In the genomic region with DNA sequence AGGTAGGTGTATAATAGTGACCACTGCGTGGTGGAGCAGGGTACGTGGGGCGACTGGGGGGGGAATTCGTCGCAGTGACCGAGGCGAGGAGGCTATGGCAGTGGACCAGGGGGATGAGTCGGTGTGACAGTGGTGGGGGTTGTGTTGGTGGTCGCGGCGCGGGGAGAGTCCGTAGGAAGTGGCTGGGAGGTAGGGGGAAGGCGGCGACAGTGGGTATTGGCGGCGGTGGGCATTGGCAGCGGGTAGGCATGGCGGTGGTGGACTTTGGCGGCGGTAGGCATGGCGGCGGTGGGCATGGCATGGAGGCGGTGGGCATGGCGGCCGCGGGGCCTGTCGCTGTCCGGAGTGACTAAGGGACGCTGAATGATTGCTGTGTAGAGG, we compare ENCODE assay signal across 8 cellular contexts. TPM values are rescaled to one million over a fixed set of nuclear protein-coding genes. Genes with fewer than 3 reads are reported as not detected.
DNase-seq lines count a peak whose midpoint lies in the region; ATAC-seq and TF ChIP-seq lines count a peak whose summit lies in the region.

No MANE protein-coding gene starts in this region.

- H3K36me3 Mint-ChIP-seq in GM23338 (ENCODE audit: low read depth) = peaks cover 71% of the 10 kb centered on the region
- peaks cover 19 to 25% (median 22%) of the 10 kb centered on the region in 3 donors for H3K36me3 Mint-ChIP-seq in naive thymus-derived CD8-positive, alpha-beta T cell

- H2AFZ ChIP-seq in GM23338 = no peak overlapping the region

- H4K20me1 ChIP-seq in GM23338 (replicated peaks; ENCODE audit: insufficient read depth) = peaks cover 16% of the 10 kb centered on the region

- H3K27ac Mint-ChIP-seq in GM23338 = peak overlapping the region; percentile 98
- peak overlapping the region; percentile 93 to 99 (median 97) for H3K27ac Mint-ChIP-seq in naive thymus-derived CD8-positive, alpha-beta T cell

- H3K4me3 Mint-ChIP-seq in GM23338 = peak overlapping the region; percentile 88
- H3K4me3 Mint-ChIP-seq in naive thymus-derived CD8-positive, alpha-beta T cell = peak overlapping the region; percentile 88 to 99 (median 94)

- H3K9me3 ChIP-seq in endocrine pancreas (ENCODE audit: control insufficient read depth, low read length) = no peaks in the 10 kb centered on the region

- peaks cover 86% of the 10 kb centered on the region for H3K79me2 ChIP-seq in GM23338 (replicated peaks; ENCODE audit: insufficient read depth)

- POLR2A ChIA-PET in naive thymus-derived CD8-positive, alpha-beta T cell (lab: Charles Lee) = interaction anchor here (1.0 to 2.0 kb wide), 8 partner anchors 10 to 485 kb away, joined by 3 to 10 read pairs (median 4); no protein-coding TSS in a partner anchor

- peaks cover 33% of the 10 kb centered on the region for H3K4me1 ChIP-seq in GM23338 (ENCODE audit: insufficient read depth)
- H3K4me1 ChIP-seq in endocrine pancreas (ENCODE audit: control insufficient read depth, insufficient read depth, low read length) = peaks cover under 1% of the 10 kb centered on the region

- H3K9ac ChIP-seq in endocrine pancreas (ENCODE audit: control insufficient read depth, insufficient read depth, low read length) = peak overlapping the region; percentile 82

- peaks cover 30% of the 10 kb centered on the region for H3K4me1 Mint-ChIP-seq in GM23338
- peaks cover 4 to 25% (median 19%) of the 10 kb centered on the region in 4 donors for H3K4me1 Mint-ChIP-seq in naive thymus-derived CD8-positive, alpha-beta T cell

- peak overlapping the region; percentile 86 for H3K4me2 ChIP-seq in GM23338

- no peaks in the 10 kb centered on the region for H3K9me2 ChIP-seq in GM23338 (ENCODE audit: insufficient read depth)

- peaks cover under 1% of the 10 kb centered on the region; the same call in 1 of the 2 replicates for H3F3A ChIP-seq in GM23338 (replicated peaks; ENCODE audit: low read depth)

- no peak for ATAC-seq in GM23338
- peak; percentile 10 to 15 for ATAC-seq in naive thymus-derived CD8-positive, alpha-beta T cell

- H3K36me3 ChIP-seq in GM23338 (ENCODE audit: insufficient read depth) (peaks cover 14% of the 10 kb centered on the region; the same call in 1 of the 2 replicates), endocrine pancreas (ENCODE audit: control insufficient read depth, insufficient read depth, low read length) (no peaks in the 10 kb centered on the region)

- H3K4me3 ChIP-seq in GM23338 (peak overlapping the region; percentile 77), endocrine pancreas (ENCODE audit: control insufficient read depth, insufficient read depth, low read length) (peak overlapping the region; percentile 76)

- H3K27me3 ChIP-seq in GM23338 (ENCODE audit: insufficient read depth) = no peaks in the 10 kb centered on the region
- H3K27me3 ChIP-seq in endocrine pancreas (ENCODE audit: control insufficient read depth, insufficient read depth, low read length) = no peaks in the 10 kb centered on the region

- peak overlapping the region; percentile 89 for H3K27ac ChIP-seq in GM23338 (ENCODE audit: low read depth)

- DNase-seq in GM23338 (ENCODE audit: low spot score) (no peak), NOMO-1 (lab: John Stamatoyannopoulos, UW; ENCODE audit: unreplicated experiment in 2 of 2) (no peak), NCI-H2227 (lab: John Stamatoyannopoulos, UW; ENCODE audit: unreplicated experiment) (no peak), NCI-H128 (lab: John Stamatoyannopoulos, UW; ENCODE audit: unreplicated experiment) (no peak), epidermal melanocyte (ENCODE audit: insufficient read length, low spot score) (no peak)
- peak; percentile 9 for DNase-seq in activated CD4-positive, alpha-beta T cell treated with anti-CD3 and anti-CD28 coated beads, Interleukin-2, amount 50 U/mL, for 1 hour
- peak in 7 of 10 donors; percentile 2 to 63 (median 18) for DNase-seq in naive thymus-derived CD8-positive, alpha-beta T cell

- peaks cover 65% of the 10 kb centered on the region for H3K9me3 Mint-ChIP-seq in GM23338
- H3K9me3 Mint-ChIP-seq in naive thymus-derived CD8-positive, alpha-beta T cell = peaks cover 0 to 62% (median 12%) of the 10 kb centered on the region in 9 donors

- no peak for TF ChIP-seq CTCF in GM23338 (conservative IDR thresholded peaks at IDR 0.05; ENCODE audit: low read depth in 2 of 2)

- H3K27me3 Mint-ChIP-seq in GM23338 (ENCODE audit: insufficient read depth, low read depth, poor library complexity) = peaks cover 16% of the 10 kb centered on the region
- H3K27me3 Mint-ChIP-seq in naive thymus-derived CD8-positive, alpha-beta T cell = peaks cover 0 to 2% (median 0%) of the 10 kb centered on the region in 5 donors

TF ChIP-seq in GM23338, 12 proteins besides CTCF, POLR2A, EP300 and RAD21:
- no peak for TF ChIP-seq CREB1 (CRISPR knock-in tag; IDR thresholded peaks at IDR 0.05; ENCODE audit: low read depth)
- TF ChIP-seq, protein P1, sequence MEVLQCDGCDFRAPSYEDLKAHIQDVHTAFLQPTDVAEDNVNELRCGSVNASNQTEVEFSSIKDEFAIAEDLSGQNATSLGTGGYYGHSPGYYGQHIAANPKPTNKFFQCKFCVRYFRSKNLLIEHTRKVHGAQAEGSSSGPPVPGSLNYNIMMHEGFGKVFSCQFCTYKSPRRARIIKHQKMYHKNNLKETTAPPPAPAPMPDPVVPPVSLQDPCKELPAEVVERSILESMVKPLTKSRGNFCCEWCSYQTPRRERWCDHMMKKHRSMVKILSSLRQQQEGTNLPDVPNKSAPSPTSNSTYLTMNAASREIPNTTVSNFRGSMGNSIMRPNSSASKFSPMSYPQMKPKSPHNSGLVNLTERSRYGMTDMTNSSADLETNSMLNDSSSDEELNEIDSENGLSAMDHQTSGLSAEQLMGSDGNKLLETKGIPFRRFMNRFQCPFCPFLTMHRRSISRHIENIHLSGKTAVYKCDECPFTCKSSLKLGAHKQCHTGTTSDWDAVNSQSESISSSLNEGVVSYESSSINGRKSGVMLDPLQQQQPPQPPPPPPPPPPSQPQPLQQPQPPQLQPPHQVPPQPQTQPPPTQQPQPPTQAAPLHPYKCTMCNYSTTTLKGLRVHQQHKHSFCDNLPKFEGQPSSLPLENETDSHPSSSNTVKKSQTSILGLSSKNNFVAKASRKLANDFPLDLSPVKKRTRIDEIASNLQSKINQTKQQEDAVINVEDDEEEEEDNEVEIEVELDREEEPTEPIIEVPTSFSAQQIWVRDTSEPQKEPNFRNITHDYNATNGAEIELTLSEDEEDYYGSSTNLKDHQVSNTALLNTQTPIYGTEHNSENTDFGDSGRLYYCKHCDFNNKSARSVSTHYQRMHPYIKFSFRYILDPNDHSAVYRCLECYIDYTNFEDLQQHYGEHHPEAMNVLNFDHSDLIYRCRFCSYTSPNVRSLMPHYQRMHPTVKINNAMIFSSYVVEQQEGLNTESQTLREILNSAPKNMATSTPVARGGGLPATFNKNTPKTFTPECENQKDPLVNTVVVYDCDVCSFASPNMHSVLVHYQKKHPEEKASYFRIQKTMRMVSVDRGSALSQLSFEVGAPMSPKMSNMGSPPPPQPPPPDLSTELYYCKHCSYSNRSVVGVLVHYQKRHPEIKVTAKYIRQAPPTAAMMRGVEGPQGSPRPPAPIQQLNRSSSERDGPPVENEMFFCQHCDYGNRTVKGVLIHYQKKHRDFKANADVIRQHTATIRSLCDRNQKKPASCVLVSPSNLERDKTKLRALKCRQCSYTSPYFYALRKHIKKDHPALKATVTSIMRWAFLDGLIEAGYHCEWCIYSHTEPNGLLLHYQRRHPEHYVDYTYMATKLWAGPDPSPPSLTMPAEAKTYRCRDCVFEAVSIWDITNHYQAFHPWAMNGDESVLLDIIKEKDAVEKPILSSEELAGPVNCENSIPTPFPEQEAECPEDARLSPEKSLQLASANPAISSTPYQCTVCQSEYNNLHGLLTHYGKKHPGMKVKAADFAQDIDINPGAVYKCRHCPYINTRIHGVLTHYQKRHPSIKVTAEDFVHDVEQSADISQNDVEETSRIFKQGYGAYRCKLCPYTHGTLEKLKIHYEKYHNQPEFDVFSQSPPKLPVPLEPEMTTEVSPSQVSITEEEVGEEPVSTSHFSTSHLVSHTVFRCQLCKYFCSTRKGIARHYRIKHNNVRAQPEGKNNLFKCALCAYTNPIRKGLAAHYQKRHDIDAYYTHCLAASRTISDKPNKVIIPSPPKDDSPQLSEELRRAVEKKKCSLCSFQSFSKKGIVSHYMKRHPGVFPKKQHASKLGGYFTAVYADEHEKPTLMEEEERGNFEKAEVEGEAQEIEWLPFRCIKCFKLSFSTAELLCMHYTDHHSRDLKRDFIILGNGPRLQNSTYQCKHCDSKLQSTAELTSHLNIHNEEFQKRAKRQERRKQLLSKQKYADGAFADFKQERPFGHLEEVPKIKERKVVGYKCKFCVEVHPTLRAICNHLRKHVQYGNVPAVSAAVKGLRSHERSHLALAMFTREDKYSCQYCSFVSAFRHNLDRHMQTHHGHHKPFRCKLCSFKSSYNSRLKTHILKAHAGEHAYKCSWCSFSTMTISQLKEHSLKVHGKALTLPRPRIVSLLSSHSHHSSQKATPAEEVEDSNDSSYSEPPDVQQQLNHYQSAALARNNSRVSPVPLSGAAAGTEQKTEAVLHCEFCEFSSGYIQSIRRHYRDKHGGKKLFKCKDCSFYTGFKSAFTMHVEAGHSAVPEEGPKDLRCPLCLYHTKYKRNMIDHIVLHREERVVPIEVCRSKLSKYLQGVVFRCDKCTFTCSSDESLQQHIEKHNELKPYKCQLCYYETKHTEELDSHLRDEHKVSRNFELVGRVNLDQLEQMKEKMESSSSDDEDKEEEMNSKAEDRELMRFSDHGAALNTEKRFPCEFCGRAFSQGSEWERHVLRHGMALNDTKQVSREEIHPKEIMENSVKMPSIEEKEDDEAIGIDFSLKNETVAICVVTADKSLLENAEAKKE (CRISPR knock-in tag; IDR thresholded peaks at IDR 0.05) = no peak
TF ChIP-seq in GM23338: peak in this region for 0.

RNA-seq across cellular contexts. Expression of a gene that starts 0.8 kb away (rescaled TPM):
- total RNA-seq in GM23338 (2014; rRNA removed; shearing (Covaris generic)) = 966 TPM in 2 replicates
- polyA plus RNA-seq in GM23338 (2016; fragmentation: Nextera tagmentation; extraction: Ambion mirVana) = 868 and 919 TPM in 2 replicates
- total RNA-seq in naive thymus-derived CD8-positive, alpha-beta T cell = 100 to 1,000 TPM; 165 to 169 TPM
- 100 to 1,000 TPM; 432 to 516 (median 492) TPM for polyA plus RNA-seq in naive thymus-derived CD8-positive, alpha-beta T cell

RNA-seq across cellular contexts. Expression of a gene that starts 0.8 kb away (rescaled TPM):
- 54.0 and 63.6 TPM in 2 replicates for total RNA-seq in GM23338 (2014; rRNA removed; shearing (Covaris generic))
- 17.6 and 19.1 TPM in 2 replicates for polyA plus RNA-seq in GM23338 (2016; fragmentation: Nextera tagmentation; extraction: Ambion mirVana)
- 10 to 100 TPM; 31.0 to 34.4 TPM for total RNA-seq in naive thymus-derived CD8-positive, alpha-beta T cell
- 10 to 100 TPM; 40.9 to 92.8 (median 48.5) TPM for polyA plus RNA-seq in naive thymus-derived CD8-positive, alpha-beta T cell

Comparison
In these comparisons a context has a peak if more than half of its experiments do, and no peak if none do; other contexts are left out.
1. DNase-seq: peak in activated CD4-positive, alpha-beta T cell treated with anti-CD3 and anti-CD28 coated beads, Interleukin-2, amount 50 U/mL, for 1 hour (single experiment) and naive thymus-derived CD8-positive, alpha-beta T cell (7 of 10); none in GM23338 (single experiment), NOMO-1 (0 of 2), NCI-H2227 (single experiment), NCI-H128 (single experiment) and epidermal melanocyte (single experiment).